35 cellular contexts compared by ENCODE assay signal in the genomic region with DNA sequence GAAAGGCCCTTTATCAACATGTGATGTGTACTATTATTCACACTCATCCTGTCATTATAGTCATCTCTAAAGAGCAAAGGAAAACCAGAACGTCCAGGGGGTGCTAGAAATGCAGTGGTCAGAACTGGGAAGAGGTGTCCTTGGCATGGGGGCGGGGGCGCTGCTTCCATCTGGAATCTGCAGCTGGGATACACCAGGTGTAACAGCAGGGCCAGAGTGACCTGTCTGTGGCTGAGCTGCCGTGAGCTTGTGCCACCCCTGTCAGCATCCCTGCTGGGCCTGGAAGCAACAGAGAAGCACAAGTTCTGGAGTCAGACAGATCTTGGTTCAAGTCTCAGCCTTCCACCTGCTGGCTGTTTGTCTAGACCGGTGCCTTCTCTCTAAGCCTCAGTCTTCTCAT.
DNase-seq lines count a peak whose midpoint lies in the region; ATAC-seq, FAIRE-seq and TF ChIP-seq lines count a peak whose summit lies in the region.
"Had no signal": no experiment of that assay in that cellular context is flagged by ENCODE, and none has a peak within 500 bp of the region (broad histone marks: within the 10 kb centered on the region; RNA-seq: fewer than 3 reads in every experiment).

No MANE protein-coding gene starts in this region.

- BruUV-seq in HepG2 (replicated peaks; lab: Mats Ljungman, UMichigan) = no TSS peak

- TF ChIP-seq CTCF in HepG2 (CRISPR knock-in tag; IDR thresholded peaks at IDR 0.05) (no peak), right lobe of liver (IDR thresholded peaks at IDR 0.05) (no peak), bronchial epithelial cell (IDR thresholded peaks at IDR 0.05; ENCODE audit: insufficient read depth, low read length, severe bottlenecking) (no peak)

- ATAC-seq in left cardiac atrium = no peak
- no peak for ATAC-seq in HepG2
- no peak for ATAC-seq in right lobe of liver
- no peak for ATAC-seq in GM21529 (IDR thresholded peaks at IDR 0.05; ENCODE audit: unreplicated experiment)
- ATAC-seq: A549; CD8-positive, alpha-beta T cell had no signal

- TF ChIP-seq RAD21 in HepG2 (CRISPR knock-in tag; IDR thresholded peaks at IDR 0.05) = no peak

- CTCF ChIA-PET in HepG2 (lab: Yijun Ruan, JAX; ENCODE audit: low intra/inter-chr PET ratio, low total read pairs) = no interaction called here

- 0 out of 2 replicates have a peak, but pooled peaks cover 3% of the 10 kb centered on the region for H4K20me1 ChIP-seq in HepG2 (ENCODE audit: insufficient read depth, low read length)
- H4K20me1 ChIP-seq: BLaER1; BLaER1 treated with 17β-estradiol and CSF1 and Interleukin-3, amounts not matched to agents 10 nM and 100 nM had no signal

- in situ Hi-C loops in HepG2 (cut with HindIII; ENCODE audit: extremely low pct_ligation_motif_present, low pct_unique_long_range_greater_than_20kb) = no loop called here

- no peaks in the 10 kb centered on the region for H3K36me3 ChIP-seq in HepG2 (replicated peaks in 1 of 2; ENCODE audit: control insufficient read depth in 1 of 2, insufficient read depth in 2 of 2, low read length in 2 of 2)
- H3K36me3 ChIP-seq in right lobe of liver = no peaks in the 10 kb centered on the region
- H3K36me3 ChIP-seq in bronchial epithelial cell (ENCODE audit: control insufficient read depth, insufficient read depth, low read length) = no peaks in the 10 kb centered on the region
- H3K36me3 ChIP-seq: BE2C; BLaER1; BLaER1 treated with 17β-estradiol and CSF1 and Interleukin-3, amounts not matched to agents 10 nM and 100 nM had no signal

- H3K9ac ChIP-seq in HepG2 (ENCODE audit: insufficient read depth, low read depth, low read length) = no peak overlapping the region
- H3K9ac ChIP-seq: BLaER1; BLaER1 treated with 17β-estradiol and CSF1 and Interleukin-3, amounts not matched to agents 10 nM and 100 nM had no signal

- no peaks in the 10 kb centered on the region for H3K4me1 ChIP-seq in HepG2 (ENCODE audit: insufficient read depth, low read length)
- no peaks in the 10 kb centered on the region for H3K4me1 ChIP-seq in right lobe of liver
- H3K4me1 ChIP-seq: A549; BLaER1; BLaER1 treated with 17β-estradiol and CSF1 and Interleukin-3, amounts not matched to agents 10 nM and 100 nM; Caco-2 had no signal

- intact Hi-C loops in cardiac septum (cut with DNase I) = no loop called here
- intact Hi-C loops in left cardiac atrium (cut with DNase I) = no loop called here
- intact Hi-C loops in HepG2 (cut with micrococcal nuclease; ENCODE audit: unreplicated experiment) = no loop called here
- intact Hi-C loops in right lobe of liver (cut with DNase I) = no loop called here

- FAIRE-seq in HepG2 (lab: Jason Lieb, UNC) = no peak
- peak; percentile 47 for FAIRE-seq in bronchial epithelial cell (lab: Jason Lieb, UNC)
- FAIRE-seq: A204.1, A549, D721Med had no signal

- H3K27ac ChIP-seq in HepG2 (ENCODE audit: extremely low read length, insufficient read depth, low read length) (no peak overlapping the region), right lobe of liver (no peak overlapping the region)
- H3K27ac ChIP-seq: 22Rv1; A549; BLaER1; BLaER1 treated with 17β-estradiol and CSF1 and Interleukin-3, amounts not matched to agents 10 nM and 100 nM; C4-2B had no signal

- no peaks in the 10 kb centered on the region for H3K79me2 ChIP-seq in HepG2 (ENCODE audit: insufficient read depth, low read length)

- no peak overlapping the region for H2AFZ ChIP-seq in HepG2 (ENCODE audit: low read length)

- no peak for TF ChIP-seq POLR2A in HepG2 (IDR thresholded peaks at IDR 0.05; ENCODE audit: insufficient read depth in 1 of 2, low read depth in 2 of 2, low read length in 2 of 2)
- TF ChIP-seq POLR2A in right lobe of liver (IDR thresholded peaks at IDR 0.05) = no peak

- H3K4me2 ChIP-seq in HepG2 (ENCODE audit: low read depth, low read length) = no peak overlapping the region
- H3K4me2 ChIP-seq: A549; BLaER1; BLaER1 treated with 17β-estradiol and CSF1 and Interleukin-3, amounts not matched to agents 10 nM and 100 nM had no signal

- POLR2A ChIA-PET in HepG2 (lab: Yijun Ruan, JAX) = no interaction called here

- H3K4me3 ChIP-seq in HepG2 (replicated peaks in 1 of 3; ENCODE audit: insufficient read depth in 1 of 3, low read depth in 2 of 3, low read length in 3 of 3) = no peak overlapping the region
- H3K4me3 ChIP-seq in right lobe of liver = no peak overlapping the region
- no peak overlapping the region for H3K4me3 ChIP-seq in bronchial epithelial cell (ENCODE audit: low read depth, low read length)
- H3K4me3 ChIP-seq: A549; BLaER1; BLaER1 treated with 17β-estradiol and CSF1 and Interleukin-3, amounts not matched to agents 10 nM and 100 nM had no signal

- H3K9me3 ChIP-seq in HepG2 (ENCODE audit: low read length) = no peaks in the 10 kb centered on the region
- H3K9me3 ChIP-seq in right lobe of liver = no peaks in the 10 kb centered on the region
- H3K9me3 ChIP-seq: A549; BE2C; BLaER1; BLaER1 treated with 17β-estradiol and CSF1 and Interleukin-3, amounts not matched to agents 10 nM and 100 nM; Caco-2 had no signal

- 38% methylated on average over 4 of the region's 5 CpGs for WGBS in HepG2 (ENCODE audit: low lambda C conversion rate)
- WGBS in right lobe of liver (ENCODE audit: insufficient coverage, low coverage, low lambda C conversion rate, missing lambda C conversion rate) = 90% methylated on average over 2 of the region's 5 CpGs

- DNase-seq in cardiac septum (ENCODE audit: low spot score) (peak; percentile 61), left cardiac atrium (no peak), HepG2 (ENCODE audit: low spot score) (no peak), right lobe of liver (no peak), RKO (ENCODE audit: low spot score) (peak; percentile 25), bronchial epithelial cell (ENCODE audit: low read depth) (no peak), NCI-H524 treated with DMSO at 0.1 percent for 48 hours (lab: John Stamatoyannopoulos, UW) (no peak)
- DNase-seq: 8988T; ACHN; AML-193; BE2C; C1 segment of cervical spinal cord; Caco-2; Calu3; CD4-positive, alpha-beta memory T cell; CD4-positive, alpha-beta T cell; CD4-positive, CD25-positive, alpha-beta regulatory T cell; CD8-positive, alpha-beta memory T cell; CD8-positive, alpha-beta T cell; COR-L47; DMS 273 treated with DMSO at 0.1 percent for 48 hours; DMS153; DMS53; DMS79; DMS79 treated with DMSO at 0.1 percent for 48 hours; DND-41; EL had no signal

- H3K27me3 ChIP-seq in HepG2 (ENCODE audit: control insufficient read depth in 1 of 2, insufficient read depth in 2 of 2, low read length in 2 of 2) = peaks cover 0 to 15% of the 10 kb centered on the region in 2 experiments; a peak in 1 of 5 replicates
- H3K27me3 ChIP-seq in right lobe of liver = no peaks in the 10 kb centered on the region
- no peaks in the 10 kb centered on the region for H3K27me3 ChIP-seq in bronchial epithelial cell (ENCODE audit: control insufficient read depth, insufficient read depth, low read length)
- H3K27me3 ChIP-seq: BE2C; BLaER1; BLaER1 treated with 17β-estradiol and CSF1 and Interleukin-3, amounts not matched to agents 10 nM and 100 nM had no signal

- TF ChIP-seq EP300 in HepG2 (IDR thresholded peaks at IDR 0.05; ENCODE audit: low read depth in 2 of 2, low read length in 2 of 2) = no peak
- TF ChIP-seq EP300 in HepG2 (CRISPR knock-in tag; IDR thresholded peaks at IDR 0.05; ENCODE audit: borderline replicate concordance) = no peak

TF ChIP-seq in HepG2, 621 proteins besides CTCF, POLR2A, EP300 and RAD21:
- TF ChIP-seq RARG (CRISPR knock-in tag; IDR thresholded peaks at IDR 0.05; ENCODE audit: low read depth) = no peak
- peak; percentile 57; the same call in 1 of the 2 replicates for TF ChIP-seq ZNF629 (CRISPR knock-in tag; conservative IDR thresholded peaks at IDR 0.05)
- TF ChIP-seq, protein P1, sequence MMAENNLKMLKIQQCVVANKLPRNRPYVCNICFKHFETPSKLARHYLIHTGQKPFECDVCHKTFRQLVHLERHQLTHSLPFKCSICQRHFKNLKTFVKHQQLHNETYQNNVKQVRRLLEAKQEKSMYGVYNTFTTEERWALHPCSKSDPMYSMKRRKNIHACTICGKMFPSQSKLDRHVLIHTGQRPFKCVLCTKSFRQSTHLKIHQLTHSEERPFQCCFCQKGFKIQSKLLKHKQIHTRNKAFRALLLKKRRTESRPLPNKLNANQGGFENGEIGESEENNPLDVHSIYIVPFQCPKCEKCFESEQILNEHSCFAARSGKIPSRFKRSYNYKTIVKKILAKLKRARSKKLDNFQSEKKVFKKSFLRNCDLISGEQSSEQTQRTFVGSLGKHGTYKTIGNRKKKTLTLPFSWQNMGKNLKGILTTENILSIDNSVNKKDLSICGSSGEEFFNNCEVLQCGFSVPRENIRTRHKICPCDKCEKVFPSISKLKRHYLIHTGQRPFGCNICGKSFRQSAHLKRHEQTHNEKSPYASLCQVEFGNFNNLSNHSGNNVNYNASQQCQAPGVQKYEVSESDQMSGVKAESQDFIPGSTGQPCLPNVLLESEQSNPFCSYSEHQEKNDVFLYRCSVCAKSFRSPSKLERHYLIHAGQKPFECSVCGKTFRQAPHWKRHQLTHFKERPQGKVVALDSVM (CRISPR knock-in tag; IDR thresholded peaks at IDR 0.05) = no peak
- TF ChIP-seq, protein P2, sequence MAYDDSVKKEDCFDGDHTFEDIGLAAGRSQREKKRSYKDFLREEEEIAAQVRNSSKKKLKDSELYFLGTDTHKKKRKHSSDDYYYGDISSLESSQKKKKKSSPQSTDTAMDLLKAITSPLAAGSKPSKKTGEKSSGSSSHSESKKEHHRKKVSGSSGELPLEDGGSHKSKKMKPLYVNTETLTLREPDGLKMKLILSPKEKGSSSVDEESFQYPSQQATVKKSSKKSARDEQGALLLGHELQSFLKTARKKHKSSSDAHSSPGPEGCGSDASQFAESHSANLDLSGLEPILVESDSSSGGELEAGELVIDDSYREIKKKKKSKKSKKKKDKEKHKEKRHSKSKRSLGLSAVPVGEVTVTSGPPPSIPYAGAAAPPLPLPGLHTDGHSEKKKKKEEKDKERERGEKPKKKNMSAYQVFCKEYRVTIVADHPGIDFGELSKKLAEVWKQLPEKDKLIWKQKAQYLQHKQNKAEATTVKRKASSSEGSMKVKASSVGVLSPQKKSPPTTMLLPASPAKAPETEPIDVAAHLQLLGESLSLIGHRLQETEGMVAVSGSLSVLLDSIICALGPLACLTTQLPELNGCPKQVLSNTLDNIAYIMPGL (CRISPR knock-in tag; IDR thresholded peaks at IDR 0.05; ENCODE audit: borderline replicate concordance in 1 of 2, low read depth in 1 of 2) = no peak

Comparison
In these comparisons a context has a peak if more than half of its experiments do, and no peak if none do; other contexts are left out.
1. DNase-seq: peak in cardiac septum (single experiment) and RKO (single experiment); none in left cardiac atrium (single experiment), HepG2 (single experiment), right lobe of liver (0 of 3), bronchial epithelial cell (single experiment) and NCI-H524 treated with DMSO at 0.1 percent for 48 hours (single experiment).